ENCODE assay signal across 19 cellular contexts in the genomic region with DNA sequence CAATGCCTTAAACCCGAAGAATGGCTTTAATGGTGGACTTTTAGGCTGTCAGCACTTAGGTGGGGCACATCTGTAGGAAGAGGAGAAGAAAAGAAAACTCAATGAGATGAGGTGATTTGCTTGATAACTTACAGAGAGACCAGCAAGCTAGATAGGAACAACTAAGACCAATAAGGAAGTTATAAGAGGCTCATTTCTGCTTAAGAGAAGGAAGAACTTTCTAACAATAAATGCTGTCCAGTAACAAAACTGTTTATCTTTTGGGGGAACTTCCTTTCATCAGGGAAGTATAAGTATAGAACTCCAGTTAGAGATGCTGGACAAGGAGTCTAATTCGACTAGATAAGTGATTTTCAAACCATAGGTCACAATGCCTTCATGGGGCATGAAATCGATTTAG.
"Had no signal": no experiment of that assay in that cellular context is flagged by ENCODE, and none has a peak within 500 bp of the region (broad histone marks: within the 10 kb centered on the region; RNA-seq: fewer than 3 reads in every experiment).

No MANE protein-coding gene starts in this region.

- ATAC-seq: esophagus mucosa; gastrocnemius medialis; heart right ventricle; left lobe of liver; naive thymus-derived CD8-positive, alpha-beta T cell had no signal

- H3K27ac ChIP-seq: coronary artery, gastrocnemius medialis, heart right ventricle, suprapubic skin, thyroid gland had no signal

- H3K9me3 ChIP-seq: gastrocnemius medialis, heart right ventricle, suprapubic skin, thyroid gland had no signal

- FAIRE-seq: islet of Langerhans, small intestine, urothelium cell line had no signal

- H3K9me3 Mint-ChIP-seq: naive thymus-derived CD8-positive, alpha-beta T cell; type B pancreatic cell had no signal

- H3K4me3 ChIP-seq: coronary artery, gastrocnemius medialis, heart right ventricle, suprapubic skin, thyroid gland had no signal

- H3K4me3 Mint-ChIP-seq: naive thymus-derived CD8-positive, alpha-beta T cell; type B pancreatic cell had no signal

- H3K36me3 ChIP-seq: gastrocnemius medialis, heart right ventricle, suprapubic skin, thyroid gland had no signal

- H3K4me1 ChIP-seq: gastrocnemius medialis, suprapubic skin, thyroid gland had no signal

- H3K27ac Mint-ChIP-seq: type B pancreatic cell had no signal

- H3K36me3 Mint-ChIP-seq: naive thymus-derived CD8-positive, alpha-beta T cell; type B pancreatic cell had no signal

- H3K27me3 ChIP-seq: thyroid gland had no signal

- DNase-seq: effector CD8-positive, alpha-beta T cell; gastrocnemius medialis; heart right ventricle; hypothalamus; kidney glomerular epithelial cell; mammary epithelial cell; naive thymus-derived CD8-positive, alpha-beta T cell; posterior cingulate gyrus; small intestine; stimulated activated CD4-positive, alpha-beta T cell treated with anti-CD3 and anti-CD28 coated beads, Interleukin-12 subunit alpha, Interleukin-12 subunit beta, amount 100 ng/mL, for 4 hours; stimulated activated naive CD4-positive, alpha-beta T cell; thyroid gland had no signal
